Comparison of ENCODE assay signal across 1 cellular context in the genomic region with DNA sequence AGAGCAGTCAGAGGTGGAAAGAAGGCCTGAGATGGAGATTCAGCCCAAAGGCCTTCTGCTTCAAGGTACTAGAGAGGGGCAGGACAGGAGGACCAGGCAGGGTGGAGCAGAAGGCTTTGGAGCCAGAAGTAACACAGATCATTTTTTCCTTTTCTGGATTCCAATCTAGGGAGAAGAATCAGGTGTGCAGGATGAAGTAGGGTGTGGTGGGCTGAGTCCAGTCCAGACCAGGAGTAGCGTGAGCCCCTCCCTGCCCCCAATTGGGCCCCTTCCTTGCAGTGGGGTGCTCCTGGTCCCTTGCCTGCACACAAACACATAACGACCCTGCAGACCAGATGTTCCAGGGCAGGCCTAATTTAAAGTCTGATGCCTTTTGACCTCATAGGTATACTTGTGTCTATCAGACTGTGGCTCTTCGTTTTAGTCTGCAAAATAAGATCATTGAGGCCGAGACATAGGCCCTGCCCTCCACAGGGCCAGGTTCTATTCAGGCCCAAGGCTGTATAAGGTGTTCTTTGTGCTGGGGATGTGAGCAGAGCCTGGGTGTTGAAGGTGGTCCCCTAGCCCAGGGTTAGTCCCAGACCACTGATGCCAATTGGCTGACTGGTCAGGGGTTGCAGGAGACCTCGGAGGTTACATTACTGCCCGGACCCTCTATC.
TF ChIP-seq lines count a peak whose summit lies in the region.

No MANE protein-coding gene starts in this region.

TF ChIP-seq in H1, 55 proteins besides CTCF, POLR2A, EP300 and RAD21:
- TF ChIP-seq SP4 (IDR thresholded peaks at IDR 0.05; ENCODE audit: low read length) (no peak), EZH2 (IDR thresholded peaks at IDR 0.05; ENCODE audit: low read depth, low read length, severe bottlenecking) (peak; percentile 27), GABPA (IDR thresholded peaks at IDR 0.05; ENCODE audit: borderline replicate concordance, insufficient read depth, low read length) (no peak), RXRA (IDR thresholded peaks at IDR 0.05; ENCODE audit: insufficient read depth, low read depth, low read length) (no peak), CHD2 (IDR thresholded peaks at IDR 0.05; ENCODE audit: low read length) (no peak), SRF (IDR thresholded peaks at IDR 0.05; ENCODE audit: low read depth, low read length) (no peak)
- TF ChIP-seq, protein P1, sequence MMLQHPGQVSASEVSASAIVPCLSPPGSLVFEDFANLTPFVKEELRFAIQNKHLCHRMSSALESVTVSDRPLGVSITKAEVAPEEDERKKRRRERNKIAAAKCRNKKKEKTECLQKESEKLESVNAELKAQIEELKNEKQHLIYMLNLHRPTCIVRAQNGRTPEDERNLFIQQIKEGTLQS (IDR thresholded peaks at IDR 0.05; ENCODE audit: insufficient read depth, low read depth, low read length): no peak
TF ChIP-seq in H1: peak in this region for 1.
